Comparison of ENCODE assay signal across 10 cellular contexts in genomic region chr4:6781113-6781512, GRCh38. TPM values are rescaled to one million over a fixed set of nuclear protein-coding genes. Genes with fewer than 3 reads are reported as not detected.
DNase-seq lines count a peak whose midpoint lies in the region; ATAC-seq, FAIRE-seq and TF ChIP-seq lines count a peak whose summit lies in the region.
"Had no signal": no experiment of that assay in that cellular context is flagged by ENCODE, and none has a peak within 500 bp of the region (broad histone marks: within the 10 kb centered on the region; RNA-seq: fewer than 3 reads in every experiment).

No MANE protein-coding gene starts in this region.

- TF ChIP-seq EP300 in HepG2 (IDR thresholded peaks at IDR 0.05; ENCODE audit: low read depth in 2 of 2, low read length in 2 of 2): no peak
- no peak for TF ChIP-seq EP300 in HepG2 (CRISPR knock-in tag; IDR thresholded peaks at IDR 0.05; ENCODE audit: borderline replicate concordance)

- H3K9me3 ChIP-seq in HepG2 (ENCODE audit: low read length) (no peaks in the 10 kb centered on the region), thyroid gland (no peaks in the 10 kb centered on the region)

- no peaks in the 10 kb centered on the region for H3K9me3 Mint-ChIP-seq in activated naive CD4-positive, alpha-beta T cell treated with anti-CD3 and anti-CD28 coated beads, Interleukin-2, amount 50 U/mL, for 24 hours
- H3K9me3 Mint-ChIP-seq in activated naive CD4-positive, alpha-beta T cell treated with anti-CD3 and anti-CD28 coated beads, Interleukin-2, amount 50 U/mL, for 72 hours: no peaks in the 10 kb centered on the region
- H3K9me3 Mint-ChIP-seq in activated CD8-positive, alpha-beta memory T cell treated with anti-CD3 and anti-CD28 coated beads, Interleukin-2, amount 10 ng/mL, durations not matched to agents 7 days and 5 days (ENCODE audit: low read depth): no peaks in the 10 kb centered on the region

- H3K4me1 ChIP-seq in HepG2 (ENCODE audit: insufficient read depth, low read length) (peaks cover 81% of the 10 kb centered on the region), thyroid gland (peaks cover 12 to 20% of the 10 kb centered on the region in 2 donors)

- POLR2A ChIA-PET in HepG2 (lab: Yijun Ruan, JAX): interaction anchor here (0.9 to 3.1 kb wide), 7 partner anchors 12 to 153 kb away, joined by 3 to 22 read pairs (median 3); no protein-coding TSS in a partner anchor

- intact Hi-C loops in HepG2 (cut with micrococcal nuclease; ENCODE audit: unreplicated experiment): loop anchor here (5.0 kb wide), 1 partner anchor 49 kb away; no protein-coding TSS in a partner anchor
- intact Hi-C loops in thyroid gland (cut with DNase I): loop anchor here (5.0 kb wide), 1 partner anchor 64 kb away; the partner anchor contains the start of gene BLOC1S4
- intact Hi-C loops in posterior vena cava (cut with DNase I): loop anchor here in 1 of 2 donors (5.0 to 10.0 kb wide), 2 partner anchors 59 to 64 kb away; no protein-coding TSS in a partner anchor

- H3K27me3 Mint-ChIP-seq in activated naive CD4-positive, alpha-beta T cell treated with anti-CD3 and anti-CD28 coated beads, Interleukin-2, amount 50 U/mL, for 24 hours: no peaks in the 10 kb centered on the region
- no peaks in the 10 kb centered on the region for H3K27me3 Mint-ChIP-seq in activated CD8-positive, alpha-beta memory T cell treated with anti-CD3 and anti-CD28 coated beads, Interleukin-2, amount 10 ng/mL, durations not matched to agents 7 days and 5 days

- H3K4me2 ChIP-seq in HepG2 (ENCODE audit: low read depth, low read length): peak overlapping the region; percentile 76; the same call in 1 of the 2 replicates

- peak overlapping the region; percentile 79 for H3K4me3 Mint-ChIP-seq in activated naive CD4-positive, alpha-beta T cell treated with anti-CD3 and anti-CD28 coated beads, Interleukin-2, amount 50 U/mL, for 24 hours
- peak overlapping the region; percentile 62 for H3K4me3 Mint-ChIP-seq in activated CD8-positive, alpha-beta memory T cell treated with anti-CD3 and anti-CD28 coated beads, Interleukin-2, amount 10 ng/mL, durations not matched to agents 7 days and 5 days

- CTCF ChIA-PET in activated CD8-positive, alpha-beta memory T cell treated with anti-CD3 and anti-CD28 coated beads, Interleukin-2, amount 10 ng/mL, durations not matched to agents 7 days and 5 days (lab: Charles Lee): interaction anchor here (1.0 to 5.9 kb wide), 3 partner anchors 13 to 128 kb away, joined by 3 to 31 read pairs (median 3); no protein-coding TSS in a partner anchor
- CTCF ChIA-PET in HepG2 (lab: Yijun Ruan, JAX; ENCODE audit: low intra/inter-chr PET ratio, low total read pairs): no interaction called here

- 39% methylated on average over 8 of the region's 8 CpGs for WGBS in HepG2 (ENCODE audit: low lambda C conversion rate)
- WGBS in thyroid gland, 2 donors: 62 to 70% methylated on average over 8 of the region's 8 CpGs

- H3K79me2 ChIP-seq in HepG2 (ENCODE audit: insufficient read depth, low read length): peaks cover 29% of the 10 kb centered on the region

- H3K27ac ChIP-seq in HepG2 (ENCODE audit: extremely low read length, insufficient read depth, low read length): no peak overlapping the region
- H3K27ac ChIP-seq in thyroid gland: peak overlapping the region in 1 of 3 donors; percentile 92
- H3K27ac ChIP-seq: hepatocyte had no signal

- H3K4me1 Mint-ChIP-seq in activated naive CD4-positive, alpha-beta T cell treated with anti-CD3 and anti-CD28 coated beads, Interleukin-2, amount 50 U/mL, for 24 hours: peaks cover 64% of the 10 kb centered on the region
- peaks cover 56% of the 10 kb centered on the region for H3K4me1 Mint-ChIP-seq in activated CD8-positive, alpha-beta memory T cell treated with anti-CD3 and anti-CD28 coated beads, Interleukin-2, amount 10 ng/mL, durations not matched to agents 7 days and 5 days

- ATAC-seq in activated naive CD4-positive, alpha-beta T cell treated with anti-CD3 and anti-CD28 coated beads, Interleukin-2, amount 50 U/mL, for 72 hours: no peak
- ATAC-seq in activated CD8-positive, alpha-beta memory T cell treated with anti-CD3 and anti-CD28 coated beads, Interleukin-2, amount 10 ng/mL, durations not matched to agents 7 days and 5 days: no peak
- ATAC-seq in HepG2: no peak

- TF ChIP-seq CTCF in HepG2 (CRISPR knock-in tag; IDR thresholded peaks at IDR 0.05) (no peak), thyroid gland (IDR thresholded peaks at IDR 0.05) (no peak)

- no peaks in the 10 kb centered on the region; a peak in 1 of 5 replicates for H3K27me3 ChIP-seq in HepG2 (ENCODE audit: control insufficient read depth in 1 of 2, insufficient read depth in 2 of 2, low read length in 2 of 2)
- H3K27me3 ChIP-seq in thyroid gland: no peaks in the 10 kb centered on the region
- H3K27me3 ChIP-seq: hepatocyte had no signal

- H3K36me3 ChIP-seq in HepG2 (replicated peaks in 1 of 2; ENCODE audit: control insufficient read depth in 1 of 2, insufficient read depth in 2 of 2, low read length in 2 of 2) (no peaks in the 10 kb centered on the region; a peak in 1 of 5 replicates), thyroid gland (no peaks in the 10 kb centered on the region)

- TF ChIP-seq RAD21 in HepG2 (CRISPR knock-in tag; IDR thresholded peaks at IDR 0.05): no peak

- peaks cover 26% of the 10 kb centered on the region for H4K20me1 ChIP-seq in HepG2 (ENCODE audit: insufficient read depth, low read length)

- DNase-seq in activated naive CD4-positive, alpha-beta T cell treated with anti-CD3 and anti-CD28 coated beads, Interleukin-2, amount 50 U/mL, for 72 hours (ENCODE audit: low spot score in 2 of 2): no peak
- no peak for DNase-seq in activated CD8-positive, alpha-beta memory T cell treated with anti-CD3 and anti-CD28 coated beads, Interleukin-2, amount 10 ng/mL, durations not matched to agents 7 days and 5 days
- no peak for DNase-seq in HepG2 (ENCODE audit: low spot score)
- DNase-seq in thyroid gland: peak; percentile 67 to 68
- DNase-seq in posterior vena cava (ENCODE audit: low spot score): no peak
- DNase-seq in NCI-H526 treated with DMSO at 0.1 percent for 48 hours (lab: John Stamatoyannopoulos, UW): no peak
- no peak for DNase-seq in NCI-H226
- DNase-seq: KBM-7 had no signal

- H3K9ac ChIP-seq in HepG2 (ENCODE audit: insufficient read depth, low read depth, low read length): no peak overlapping the region

- in situ Hi-C loops in HepG2 (cut with HindIII; ENCODE audit: extremely low pct_ligation_motif_present, low pct_unique_long_range_greater_than_20kb): no loop called here

- BruUV-seq in HepG2 (replicated peaks; lab: Mats Ljungman, UMichigan): no TSS peak

- TF ChIP-seq POLR2A in HepG2 (IDR thresholded peaks at IDR 0.05; ENCODE audit: insufficient read depth in 1 of 2, low read depth in 2 of 2, low read length in 2 of 2) (no peak), thyroid gland (IDR thresholded peaks at IDR 0.05) (no peak)

- FAIRE-seq in HepG2 (lab: Jason Lieb, UNC): no peak

- H3K36me3 Mint-ChIP-seq in activated naive CD4-positive, alpha-beta T cell treated with anti-CD3 and anti-CD28 coated beads, Interleukin-2, amount 50 U/mL, for 24 hours: peaks cover 1% of the 10 kb centered on the region
- no peaks in the 10 kb centered on the region for H3K36me3 Mint-ChIP-seq in activated naive CD4-positive, alpha-beta T cell treated with anti-CD3 and anti-CD28 coated beads, Interleukin-2, amount 50 U/mL, for 72 hours
- peaks cover 5% of the 10 kb centered on the region for H3K36me3 Mint-ChIP-seq in activated CD8-positive, alpha-beta memory T cell treated with anti-CD3 and anti-CD28 coated beads, Interleukin-2, amount 10 ng/mL, durations not matched to agents 7 days and 5 days

- H3K4me3 ChIP-seq in HepG2 (replicated peaks in 1 of 3; ENCODE audit: insufficient read depth in 1 of 3, low read depth in 2 of 3, low read length in 3 of 3) (peak overlapping the region in 1 of 3 experiments; percentile 93; a peak in 1 of 6 replicates), thyroid gland (replicated peaks in 1 of 3) (no peak overlapping the region)

- H3K27ac Mint-ChIP-seq in activated naive CD4-positive, alpha-beta T cell treated with anti-CD3 and anti-CD28 coated beads, Interleukin-2, amount 50 U/mL, for 24 hours: no peak overlapping the region
- H3K27ac Mint-ChIP-seq in activated naive CD4-positive, alpha-beta T cell treated with anti-CD3 and anti-CD28 coated beads, Interleukin-2, amount 50 U/mL, for 72 hours: peak overlapping the region in 1 of 2 donors; percentile 31
- H3K27ac Mint-ChIP-seq in activated CD8-positive, alpha-beta memory T cell treated with anti-CD3 and anti-CD28 coated beads, Interleukin-2, amount 10 ng/mL, durations not matched to agents 7 days and 5 days: no peak overlapping the region

- no peak overlapping the region for H2AFZ ChIP-seq in HepG2 (ENCODE audit: low read length)

TF ChIP-seq in HepG2, 621 proteins besides CTCF, POLR2A, EP300 and RAD21 (continues in another document):
- no peak for TF ChIP-seq ZNF557 (CRISPR knock-in tag; IDR thresholded peaks at IDR 0.05)

RNA-seq across cellular contexts. Expression of gene KIAA0232, which starts 1.4 kb away (rescaled TPM):
- total RNA-seq in activated naive CD4-positive, alpha-beta T cell treated with anti-CD3 and anti-CD28 coated beads, Interleukin-2, amount 50 U/mL, for 72 hours: 10 to 100 TPM; 10.2 to 12.4 TPM
- total RNA-seq in activated CD8-positive, alpha-beta memory T cell treated with anti-CD3 and anti-CD28 coated beads, Interleukin-2, amount 10 ng/mL, durations not matched to agents 7 days and 5 days: 10 to 100 TPM; 17.5 to 19.8 TPM
- total RNA-seq in HepG2 (2016; rRNA removed; fragmentation: Illumina TruSeq; extraction: Trizol) (17.1 and 24.1 TPM in 2 replicates), thyroid gland (10 to 100 TPM; 37.1 to 73.2 (median 50.6) TPM), posterior vena cava (10 to 100 TPM; 29.1 to 32.9 TPM)
- 10.8 and 11.4 TPM in 2 replicates for total RNA-seq in HepG2 (2016; cell fraction: cytosol; rRNA removed; fragmentation: Illumina TruSeq; extraction: Trizol; ENCODE audit: low read depth)
- 17.2 and 22.3 TPM in 2 replicates for total RNA-seq in HepG2 (2016; cell fraction: insoluble cytoplasmic fraction; rRNA removed; fragmentation: Illumina TruSeq; extraction: Trizol)
- 11.9 and 12.9 TPM in 2 replicates for total RNA-seq in HepG2 (2016; cell fraction: membrane; rRNA removed; fragmentation: Illumina TruSeq; extraction: Trizol)
- 25.6 and 32.5 TPM in 2 replicates for total RNA-seq in HepG2 (2016; cell fraction: nucleus; rRNA removed; fragmentation: Illumina TruSeq; extraction: Trizol)
- 7.8 and 8.1 TPM in 2 replicates for polyA plus RNA-seq in HepG2 (2011; rRNA removed)
- 3.8 and 5.9 TPM in 2 replicates for polyA plus RNA-seq in HepG2 (2011; cell fraction: cytosol; rRNA removed)
- 9.7 and 12.4 TPM in 2 replicates for polyA plus RNA-seq in HepG2 (2011; cell fraction: nucleus; rRNA removed)
- 10.7 and 10.9 TPM in 2 replicates for polyA plus RNA-seq in HepG2 (2012)
- polyA plus RNA-seq in HepG2 (2016; cell fraction: cytosol; fragmentation: Illumina TruSeq; extraction: Trizol; ENCODE audit: low read depth): 0.92 and 1.4 TPM in 2 replicates
- 13.7 and 13.8 TPM in 2 replicates for polyA plus RNA-seq in HepG2 (2016; cell fraction: insoluble cytoplasmic fraction; fragmentation: Illumina TruSeq; extraction: Trizol; ENCODE audit: low read depth)
- 2.4 and 2.8 TPM in 2 replicates for polyA plus RNA-seq in HepG2 (2016; cell fraction: membrane; fragmentation: Illumina TruSeq; extraction: Trizol; ENCODE audit: low read depth)
- 20.4 and 20.5 TPM in 2 replicates for polyA plus RNA-seq in HepG2 (2016; cell fraction: nucleus; fragmentation: Illumina TruSeq; extraction: Trizol; ENCODE audit: insufficient read depth, low read depth)
- 22.4 and 23.8 TPM in 2 replicates for polyA minus RNA-seq in HepG2 (2011; rRNA and poly(A)+ RNA removed; ENCODE audit: low replicate concordance)
- polyA minus RNA-seq in HepG2 (2011; cell fraction: cytosol; rRNA and poly(A)+ RNA removed): 6.6 and 9.1 TPM in 2 replicates
- 29.7 and 41.5 TPM in 2 replicates for polyA minus RNA-seq in HepG2 (2011; cell fraction: nucleus; rRNA and poly(A)+ RNA removed)

Comparison
In these comparisons a context has a peak if more than half of its experiments do, and no peak if none do; other contexts are left out.
1. DNase-seq: peak in thyroid gland (2 of 2); none in activated naive CD4-positive, alpha-beta T cell treated with anti-CD3 and anti-CD28 coated beads, Interleukin-2, amount 50 U/mL, for 72 hours (0 of 2), activated CD8-positive, alpha-beta memory T cell treated with anti-CD3 and anti-CD28 coated beads, Interleukin-2, amount 10 ng/mL, durations not matched to agents 7 days and 5 days (single experiment), HepG2 (single experiment), posterior vena cava (single experiment), NCI-H526 treated with DMSO at 0.1 percent for 48 hours (single experiment) and NCI-H226 (single experiment).